17 cellular contexts compared by ENCODE assay signal in the genomic region with DNA sequence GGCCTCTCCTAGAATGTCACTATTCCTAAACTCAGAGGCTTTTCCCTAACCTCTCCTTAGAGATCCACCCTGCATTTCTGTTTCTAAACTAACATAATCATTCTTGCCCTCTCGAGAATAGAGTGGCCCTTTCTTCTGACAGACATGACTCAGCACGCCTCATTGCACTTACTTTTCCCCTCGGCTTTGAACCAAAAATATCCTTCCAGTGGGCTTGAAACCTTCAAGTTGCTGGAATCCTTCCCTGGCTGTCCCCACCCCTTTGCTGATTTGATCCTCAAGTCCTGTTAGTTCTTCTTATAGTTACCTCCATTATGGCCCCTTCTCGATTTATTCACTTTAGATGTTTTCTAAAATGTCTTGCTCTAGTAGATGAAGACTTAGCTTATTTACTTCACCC.
DNase-seq lines count a peak whose midpoint lies in the region; ATAC-seq and TF ChIP-seq lines count a peak whose summit lies in the region.
"Had no signal": no experiment of that assay in that cellular context is flagged by ENCODE, and none has a peak within 500 bp of the region (broad histone marks: within the 10 kb centered on the region; RNA-seq: fewer than 3 reads in every experiment).

No MANE protein-coding gene starts in this region.

- H3K27me3 Mint-ChIP-seq in progenitor cell of endocrine pancreas: peaks cover 4% of the 10 kb centered on the region

- no peak overlapping the region for H3K27ac Mint-ChIP-seq in progenitor cell of endocrine pancreas
- H3K27ac Mint-ChIP-seq: activated naive CD8-positive, alpha-beta T cell; T-cell had no signal

- H3K4me1 Mint-ChIP-seq in progenitor cell of endocrine pancreas (ENCODE audit: low read depth): peaks cover 11% of the 10 kb centered on the region
- H3K4me1 Mint-ChIP-seq: T-cell had no signal

- no peaks in the 10 kb centered on the region for H3K27me3 ChIP-seq in right atrium auricular region
- H3K27me3 ChIP-seq: heart right ventricle had no signal

- H3K4me1 ChIP-seq in right atrium auricular region (peaks cover 0 to 34% of the 10 kb centered on the region in 2 donors), mesodermal cell (ENCODE audit: control insufficient read depth, insufficient read depth, low read length, poor library complexity, severe bottlenecking) (peaks cover 46% of the 10 kb centered on the region)

- DNase-seq in right atrium auricular region (ENCODE audit: low spot score) (no peak), Right ventricle myocardium inferior (ENCODE audit: missing footprints) (no peak), dermis blood vessel endothelial cell (peak; percentile 53), T-helper 1 cell (no peak), progenitor cell of endocrine pancreas (ENCODE audit: low spot score, unreplicated experiment) (no peak), ecto neural progenitor cell (ENCODE audit: low spot score) (no peak)
- DNase-seq: activated CD4-positive, CD25-positive, alpha-beta regulatory T cell treated with anti-CD3 and anti-CD28 coated beads, Interleukin-2, amount 50 U/mL, for 72 hours; COR-L47; effector CD4-positive, alpha-beta T cell; heart right ventricle; NCI-H226; OCI-M1; small intestine; T-cell had no signal

- no peaks in the 10 kb centered on the region for H3K36me3 ChIP-seq in right atrium auricular region
- H3K36me3 ChIP-seq in mesodermal cell (ENCODE audit: control insufficient read depth, insufficient read depth, low read length): no peaks in the 10 kb centered on the region
- H3K36me3 ChIP-seq: heart right ventricle had no signal

- no peak overlapping the region for H3K4me3 Mint-ChIP-seq in progenitor cell of endocrine pancreas (ENCODE audit: low read depth)
- H3K4me3 Mint-ChIP-seq: activated naive CD8-positive, alpha-beta T cell; T-cell had no signal

- H3K27ac ChIP-seq in right atrium auricular region (peak overlapping the region; percentile 13 to 34), mesodermal cell (ENCODE audit: low read depth, low read length, severe bottlenecking) (peak overlapping the region; percentile 74)

- no peaks in the 10 kb centered on the region for H3K9me3 Mint-ChIP-seq in progenitor cell of endocrine pancreas (ENCODE audit: low read depth)
- H3K9me3 Mint-ChIP-seq: T-cell had no signal

- H3K36me3 Mint-ChIP-seq in progenitor cell of endocrine pancreas (ENCODE audit: insufficient read depth): no peaks in the 10 kb centered on the region
- H3K36me3 Mint-ChIP-seq: activated naive CD8-positive, alpha-beta T cell; T-cell had no signal

- no peak for TF ChIP-seq CTCF in right atrium auricular region (IDR thresholded peaks at IDR 0.05)
- TF ChIP-seq CTCF in progenitor cell of endocrine pancreas (IDR thresholded peaks at IDR 0.05; ENCODE audit: unreplicated experiment): no peak

- intact Hi-C loops in Right ventricle myocardium inferior (cut with DNase I): no loop called here

- WGBS in mesodermal cell (ENCODE audit: insufficient coverage in 2 of 2), 2 experiments: 54% methylated on average over 3 of the region's 4 CpGs

- ATAC-seq in Right ventricle myocardium inferior (no peak), GM18511 (IDR thresholded peaks at IDR 0.05; ENCODE audit: unreplicated experiment) (no peak)
- ATAC-seq: T-cell had no signal

- H3K9me3 ChIP-seq in right atrium auricular region: no peaks in the 10 kb centered on the region
- no peaks in the 10 kb centered on the region for H3K9me3 ChIP-seq in mesodermal cell (ENCODE audit: control insufficient read depth, low read length)
- H3K9me3 ChIP-seq: heart right ventricle had no signal

- H3K4me3 ChIP-seq in right atrium auricular region (no peak overlapping the region), mesodermal cell (ENCODE audit: extremely low read depth, insufficient read depth, low read length, poor library complexity, severe bottlenecking) (no peak overlapping the region)
- H3K4me3 ChIP-seq: heart right ventricle had no signal
